21 cellular contexts compared by ENCODE assay signal in the genomic region with DNA sequence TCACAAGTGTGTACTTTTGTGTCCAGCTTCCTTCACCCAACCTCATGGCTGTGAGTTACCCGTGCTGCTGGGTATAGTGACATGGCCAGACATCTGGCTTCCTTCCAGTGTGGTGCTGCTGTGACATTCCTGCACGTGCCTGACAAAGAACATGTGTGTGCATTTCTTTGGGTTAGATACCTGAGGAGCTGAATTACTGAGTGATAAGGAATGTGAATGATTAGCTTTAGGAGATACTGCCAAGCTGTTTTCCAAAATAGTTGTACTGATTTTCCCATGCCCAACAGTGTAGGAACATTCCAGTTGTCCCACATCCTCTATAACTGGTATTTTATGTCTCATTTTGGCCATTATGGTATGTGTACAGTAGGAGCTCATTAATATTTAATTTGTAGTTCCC.
DNase-seq lines count a peak whose midpoint lies in the region; ATAC-seq, FAIRE-seq and TF ChIP-seq lines count a peak whose summit lies in the region.
"Had no signal": no experiment of that assay in that cellular context is flagged by ENCODE, and none has a peak within 500 bp of the region (broad histone marks: within the 10 kb centered on the region; RNA-seq: fewer than 3 reads in every experiment).

No MANE protein-coding gene starts in this region.

- H3K79me2 ChIP-seq in HepG2 (ENCODE audit: insufficient read depth, low read length) (no peaks in the 10 kb centered on the region), hepatocyte (no peaks in the 10 kb centered on the region)

- H4K20me1 ChIP-seq in HepG2 (ENCODE audit: insufficient read depth, low read length), result no peaks in the 10 kb centered on the region
- H4K20me1 ChIP-seq in hepatocyte (ENCODE audit: insufficient read depth, poor library complexity, severe bottlenecking), result no peaks in the 10 kb centered on the region

- H3K27ac Mint-ChIP-seq in T-helper 17 cell, result peak overlapping the region; percentile 90
- H3K27ac Mint-ChIP-seq: neural progenitor cell had no signal

- H3K4me3 ChIP-seq in HepG2 (replicated peaks in 1 of 3; ENCODE audit: insufficient read depth in 1 of 3, low read depth in 2 of 3, low read length in 3 of 3) (no peak overlapping the region), right lobe of liver (no peak overlapping the region), hepatocyte (no peak overlapping the region)
- H3K4me3 ChIP-seq: neural progenitor cell, right atrium auricular region, vagina had no signal

- no peak for DNase-seq in HepG2 (ENCODE audit: low spot score)
- DNase-seq in right lobe of liver, result no peak
- DNase-seq in T-helper 17 cell, result no peak
- peak; percentile 48 for DNase-seq in hepatocyte (ENCODE audit: low spot score)
- DNase-seq in KBM-7, result no peak
- no peak for DNase-seq in MV-4-11 (lab: John Stamatoyannopoulos, UW)
- DNase-seq: activated CD4-positive, alpha-beta T cell treated with anti-CD3 and anti-CD28 coated beads for 4 hours; caudate nucleus; CD8-positive, alpha-beta memory T cell; NCI-H1048; NCI-H2107; NCI-H526; SIG-M5; stimulated activated CD4-positive, alpha-beta T cell treated with anti-CD3 and anti-CD28 coated beads, Interleukin-1b, Interleukin-23, amount 100 ng/mL, for 48 hours had no signal

- no peaks in the 10 kb centered on the region for H3K27me3 Mint-ChIP-seq in T-helper 17 cell

- no peak for TF ChIP-seq RAD21 in HepG2 (CRISPR knock-in tag; IDR thresholded peaks at IDR 0.05)

- peaks cover 36% of the 10 kb centered on the region for H3K4me1 Mint-ChIP-seq in T-helper 17 cell

- H2AFZ ChIP-seq in HepG2 (ENCODE audit: low read length) (no peak overlapping the region), hepatocyte (no peak overlapping the region)
- H2AFZ ChIP-seq: neural progenitor cell had no signal

- H3K4me2 ChIP-seq in HepG2 (ENCODE audit: low read depth, low read length) (no peak overlapping the region), hepatocyte (no peak overlapping the region)
- H3K4me2 ChIP-seq: neural progenitor cell had no signal

- TF ChIP-seq POLR2A in HepG2 (IDR thresholded peaks at IDR 0.05; ENCODE audit: insufficient read depth in 1 of 2, low read depth in 2 of 2, low read length in 2 of 2) (no peak), right lobe of liver (IDR thresholded peaks at IDR 0.05) (no peak)

- H3K9me3 ChIP-seq in HepG2 (ENCODE audit: low read length), result no peaks in the 10 kb centered on the region
- no peaks in the 10 kb centered on the region for H3K9me3 ChIP-seq in right lobe of liver
- H3K9me3 ChIP-seq in T-helper 17 cell (ENCODE audit: control insufficient read depth, low read length, poor library complexity, severe bottlenecking), result no peaks in the 10 kb centered on the region
- H3K9me3 ChIP-seq in hepatocyte (ENCODE audit: low read depth), result no peaks in the 10 kb centered on the region
- H3K9me3 ChIP-seq: right atrium auricular region, vagina had no signal

- in situ Hi-C loops in HepG2 (cut with HindIII; ENCODE audit: extremely low pct_ligation_motif_present, low pct_unique_long_range_greater_than_20kb), result no loop called here
- in situ Hi-C loops in KBM-7 (cut with MboI; ENCODE audit: low pct_unique_long_range_greater_than_20kb, low sequenced_read_pairs), result no loop called here

- TF ChIP-seq EP300 in HepG2 (IDR thresholded peaks at IDR 0.05; ENCODE audit: low read depth in 2 of 2, low read length in 2 of 2) (no peak), HepG2 (CRISPR knock-in tag; IDR thresholded peaks at IDR 0.05; ENCODE audit: borderline replicate concordance) (no peak)

- peaks cover 29% of the 10 kb centered on the region for H3K4me1 ChIP-seq in HepG2 (ENCODE audit: insufficient read depth, low read length)
- peaks cover 0 to 17% (median 6%) of the 10 kb centered on the region in 4 donors for H3K4me1 ChIP-seq in right lobe of liver
- H3K4me1 ChIP-seq in hepatocyte (ENCODE audit: insufficient read depth), result peaks cover 23% of the 10 kb centered on the region
- H3K4me1 ChIP-seq: neural progenitor cell, vagina had no signal

- peaks cover 16% of the 10 kb centered on the region for H3K36me3 Mint-ChIP-seq in T-helper 17 cell (ENCODE audit: low read depth)

- H3K27ac ChIP-seq in HepG2 (ENCODE audit: extremely low read length, insufficient read depth, low read length), result no peak overlapping the region
- H3K27ac ChIP-seq in right lobe of liver, result no peak overlapping the region
- no peak overlapping the region for H3K27ac ChIP-seq in hepatocyte
- H3K27ac ChIP-seq: neural progenitor cell, right atrium auricular region, vagina had no signal

- POLR2A ChIA-PET in HepG2 (lab: Yijun Ruan, JAX), result no interaction called here

- CTCF ChIA-PET in HepG2 (lab: Yijun Ruan, JAX; ENCODE audit: low intra/inter-chr PET ratio, low total read pairs), result no interaction called here

- H3K9ac ChIP-seq in HepG2 (ENCODE audit: insufficient read depth, low read depth, low read length), result no peak overlapping the region
- H3K9ac ChIP-seq: neural progenitor cell had no signal

- ATAC-seq in HepG2, result no peak
- ATAC-seq in right lobe of liver, result no peak
- no peak for ATAC-seq in T-helper 17 cell
- no peak for ATAC-seq in HG03025 (IDR thresholded peaks at IDR 0.05; ENCODE audit: low FRiP score, unreplicated experiment)
- no peak for ATAC-seq in GM21381 (IDR thresholded peaks at IDR 0.05; ENCODE audit: unreplicated experiment)

- peak overlapping the region; percentile 7 for H3K4me3 Mint-ChIP-seq in T-helper 17 cell
- H3K4me3 Mint-ChIP-seq: CD8-positive, alpha-beta memory T cell; neural progenitor cell had no signal

- no peak for FAIRE-seq in HepG2 (lab: Jason Lieb, UNC)
- FAIRE-seq: GM19239, keratinocyte had no signal

- BruUV-seq in HepG2 (replicated peaks; lab: Mats Ljungman, UMichigan), result no TSS peak

- no peaks in the 10 kb centered on the region for H3K9me2 ChIP-seq in hepatocyte (replicated peaks; ENCODE audit: insufficient read depth)

- intact Hi-C loops in HepG2 (cut with micrococcal nuclease; ENCODE audit: unreplicated experiment), result no loop called here
- intact Hi-C loops in right lobe of liver (cut with DNase I), result no loop called here

- 0% methylated on average over 2 of the region's 2 CpGs for WGBS in HepG2 (ENCODE audit: low lambda C conversion rate)
- 68% methylated on average over 2 of the region's 2 CpGs for WGBS in right lobe of liver (ENCODE audit: insufficient coverage, low coverage, low lambda C conversion rate, missing lambda C conversion rate)
- 10% methylated on average over 2 of the region's 2 CpGs for WGBS in hepatocyte (ENCODE audit: low lambda C conversion rate, missing lambda C conversion rate)

- TF ChIP-seq CTCF in HepG2 (CRISPR knock-in tag; IDR thresholded peaks at IDR 0.05), result no peak
- TF ChIP-seq CTCF in right lobe of liver (IDR thresholded peaks at IDR 0.05), result no peak
- TF ChIP-seq CTCF in hepatocyte (IDR thresholded peaks at IDR 0.05; ENCODE audit: poor library complexity), result no peak

- no peaks in the 10 kb centered on the region for H3K36me3 ChIP-seq in HepG2 (replicated peaks in 1 of 2; ENCODE audit: control insufficient read depth in 1 of 2, insufficient read depth in 2 of 2, low read length in 2 of 2)
- H3K36me3 ChIP-seq in right lobe of liver, result no peaks in the 10 kb centered on the region
- no peaks in the 10 kb centered on the region for H3K36me3 ChIP-seq in hepatocyte (replicated peaks; ENCODE audit: insufficient read depth, low read depth)
- H3K36me3 ChIP-seq: neural progenitor cell, right atrium auricular region, vagina had no signal

- no peaks in the 10 kb centered on the region for H3K27me3 ChIP-seq in HepG2 (ENCODE audit: control insufficient read depth in 1 of 2, insufficient read depth in 2 of 2, low read length in 2 of 2)
- H3K27me3 ChIP-seq in right lobe of liver, result no peaks in the 10 kb centered on the region
- no peaks in the 10 kb centered on the region for H3K27me3 ChIP-seq in hepatocyte
- H3K27me3 ChIP-seq: neural progenitor cell, right atrium auricular region, vagina had no signal

TF ChIP-seq in HepG2, 621 proteins besides CTCF, POLR2A, EP300 and RAD21:
- TF ChIP-seq, protein P1, sequence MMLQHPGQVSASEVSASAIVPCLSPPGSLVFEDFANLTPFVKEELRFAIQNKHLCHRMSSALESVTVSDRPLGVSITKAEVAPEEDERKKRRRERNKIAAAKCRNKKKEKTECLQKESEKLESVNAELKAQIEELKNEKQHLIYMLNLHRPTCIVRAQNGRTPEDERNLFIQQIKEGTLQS (CRISPR knock-in tag; IDR thresholded peaks at IDR 0.05), result no peak
- TF ChIP-seq, protein P2, sequence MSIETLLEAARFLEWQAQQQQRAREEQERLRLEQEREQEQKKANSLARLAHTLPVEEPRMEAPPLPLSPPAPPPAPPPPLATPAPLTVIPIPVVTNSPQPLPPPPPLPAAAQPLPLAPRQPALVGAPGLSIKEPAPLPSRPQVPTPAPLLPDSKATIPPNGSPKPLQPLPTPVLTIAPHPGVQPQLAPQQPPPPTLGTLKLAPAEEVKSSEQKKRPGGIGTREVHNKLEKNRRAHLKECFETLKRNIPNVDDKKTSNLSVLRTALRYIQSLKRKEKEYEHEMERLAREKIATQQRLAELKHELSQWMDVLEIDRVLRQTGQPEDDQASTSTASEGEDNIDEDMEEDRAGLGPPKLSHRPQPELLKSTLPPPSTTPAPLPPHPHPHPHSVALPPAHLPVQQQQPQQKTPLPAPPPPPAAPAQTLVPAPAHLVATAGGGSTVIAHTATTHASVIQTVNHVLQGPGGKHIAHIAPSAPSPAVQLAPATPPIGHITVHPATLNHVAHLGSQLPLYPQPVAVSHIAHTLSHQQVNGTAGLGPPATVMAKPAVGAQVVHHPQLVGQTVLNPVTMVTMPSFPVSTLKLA (IDR thresholded peaks at IDR 0.05), result peak; percentile 26; the same call in 1 of the 2 replicates
- TF ChIP-seq, protein P3, sequence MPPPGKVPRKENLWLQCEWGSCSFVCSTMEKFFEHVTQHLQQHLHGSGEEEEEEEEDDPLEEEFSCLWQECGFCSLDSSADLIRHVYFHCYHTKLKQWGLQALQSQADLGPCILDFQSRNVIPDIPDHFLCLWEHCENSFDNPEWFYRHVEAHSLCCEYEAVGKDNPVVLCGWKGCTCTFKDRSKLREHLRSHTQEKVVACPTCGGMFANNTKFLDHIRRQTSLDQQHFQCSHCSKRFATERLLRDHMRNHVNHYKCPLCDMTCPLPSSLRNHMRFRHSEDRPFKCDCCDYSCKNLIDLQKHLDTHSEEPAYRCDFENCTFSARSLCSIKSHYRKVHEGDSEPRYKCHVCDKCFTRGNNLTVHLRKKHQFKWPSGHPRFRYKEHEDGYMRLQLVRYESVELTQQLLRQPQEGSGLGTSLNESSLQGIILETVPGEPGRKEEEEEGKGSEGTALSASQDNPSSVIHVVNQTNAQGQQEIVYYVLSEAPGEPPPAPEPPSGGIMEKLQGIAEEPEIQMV (CRISPR knock-in tag; IDR thresholded peaks at IDR 0.05; ENCODE audit: low read depth), result no peak
- peak; percentile 83 for TF ChIP-seq BHLHE40 (IDR thresholded peaks at IDR 0.05; ENCODE audit: low read length)
- TF ChIP-seq SETDB1 (CRISPR knock-in tag; IDR thresholded peaks at IDR 0.05; ENCODE audit: borderline replicate concordance), result no peak
